ENCODE assay signal across 8 cellular contexts in genomic region chr19:4123615-4124568, GRCh38. TPM values are rescaled to one million over a fixed set of nuclear protein-coding genes. Genes with fewer than 3 reads are reported as not detected.
DNase-seq lines count a peak whose midpoint lies in the region; ATAC-seq and TF ChIP-seq lines count a peak whose summit lies in the region.

Gene MAP2K2, minus strand, starts transcription at chr19:4124122. Its CDS starts 247 bp downstream, at chr19:4123875.

- H3K27ac ChIP-seq in CD4-positive, alpha-beta T cell (ENCODE audit: low read depth, low read length), result peak within 1 kb of the TSS; percentile 53

- H3K4me1 Mint-ChIP-seq in CD4-positive, alpha-beta T cell (ENCODE audit: low read depth), result peaks cover 26% of the 10 kb centered on the region

- no peaks in the 10 kb centered on the region for H3K9me3 ChIP-seq in CD4-positive, alpha-beta T cell (ENCODE audit: control insufficient read depth, low read length)
- H3K9me3 ChIP-seq in endocrine pancreas (ENCODE audit: control insufficient read depth, low read length), result no peaks in the 10 kb centered on the region

- H3K27ac Mint-ChIP-seq in CD4-positive, alpha-beta T cell, result peak within 1 kb of the TSS; percentile 89

- H3K4me1 ChIP-seq in endocrine pancreas (ENCODE audit: control insufficient read depth, insufficient read depth, low read length), result no peaks in the 10 kb centered on the region

- no peaks in the 10 kb centered on the region for H3K36me3 ChIP-seq in endocrine pancreas (ENCODE audit: control insufficient read depth, insufficient read depth, low read length)

- H3K27me3 ChIP-seq in CD4-positive, alpha-beta T cell (ENCODE audit: control insufficient read depth, insufficient read depth, low read length), result no peaks in the 10 kb centered on the region
- no peaks in the 10 kb centered on the region for H3K27me3 ChIP-seq in endocrine pancreas (ENCODE audit: control insufficient read depth, insufficient read depth, low read length)

- no peaks in the 10 kb centered on the region for H3K9me3 Mint-ChIP-seq in CD4-positive, alpha-beta T cell

- peak within 1 kb of the TSS; percentile 93 for H3K4me3 Mint-ChIP-seq in CD4-positive, alpha-beta T cell

- POLR2A ChIA-PET in CD4-positive, alpha-beta T cell (lab: Charles Lee), result interaction anchor here (1.0 kb wide), 1 partner anchor 57 kb away, joined by 3 read pairs; the partner anchor contains the start of gene ZBTB7A

- H3K27me3 Mint-ChIP-seq in CD4-positive, alpha-beta T cell, result no peaks in the 10 kb centered on the region

- peak; percentile 92 to 98 (median 96) for DNase-seq in CD4-positive, alpha-beta T cell
- DNase-seq in HUDEP-2 (lab: John Stamatoyannopoulos, UW; ENCODE audit: unreplicated experiment in 76 of 76), result peak in 75 of 76 experiments; percentile 65 to 99 (median 95)
- DNase-seq in NOMO-1 treated with dmso at 0.1 percent for 144 hours (lab: John Stamatoyannopoulos, UW; ENCODE audit: unreplicated experiment), result peak; percentile 89
- DNase-seq in activated CD8-positive, alpha-beta memory T cell treated with anti-CD3 and anti-CD28 coated beads, Interleukin-2, amount 50 U/mL, for 1 hour (ENCODE audit: extremely low read depth), result peak; percentile 88
- peak; percentile 99 for DNase-seq in mesenteric fat pad (ENCODE audit: low spot score)
- DNase-seq in stimulated activated CD8-positive, alpha-beta memory T cell treated with anti-CD3 and anti-CD28 coated beads, Interleukin-15, amount 100 ng/mL, for 1 hour (ENCODE audit: low read depth), result peak; percentile 91

- H3K36me3 Mint-ChIP-seq in CD4-positive, alpha-beta T cell (ENCODE audit: low read depth), result peaks cover 8% of the 10 kb centered on the region

- CTCF ChIA-PET in CD4-positive, alpha-beta T cell (lab: Charles Lee), result interaction anchor here (0.6 to 2.3 kb wide), 2 partner anchors 17 to 135 kb away, joined by 3 to 7 read pairs; no protein-coding TSS in a partner anchor

- H3K9ac ChIP-seq in endocrine pancreas (ENCODE audit: control insufficient read depth, insufficient read depth, low read length), result peak within 1 kb of the TSS; percentile 96

- H3K4me3 ChIP-seq in endocrine pancreas (ENCODE audit: control insufficient read depth, insufficient read depth, low read length), result peak within 1 kb of the TSS; percentile 49

- TF ChIP-seq CTCF in CD4-positive, alpha-beta T cell (IDR thresholded peaks at IDR 0.05), result no peak

- intact Hi-C loops in CD4-positive, alpha-beta T cell (cut with DNase I, micrococcal nuclease), result loop anchor here in 1 of 2 experiments (2.0 to 5.0 kb wide), 5 partner anchors 37 to 137 kb away; partner anchors contain the start of genes ANKRD24, EEF2, PIAS4 and SIRT6

- peak; percentile 97 for ATAC-seq in CD4-positive, alpha-beta T cell (ENCODE audit: poor library complexity)
- peak; percentile 80 for ATAC-seq in GM19463 (IDR thresholded peaks at IDR 0.05; ENCODE audit: unreplicated experiment)

RNA-seq across cellular contexts. Expression of gene MAP2K2, which starts in this region (rescaled TPM):
- total RNA-seq in CD4-positive, alpha-beta T cell, result 10 to 100 TPM; 72.7 to 77.6 TPM
- 110 TPM for total RNA-seq in mesenteric fat pad

Comparison
In these comparisons a context has a peak if more than half of its experiments do, and no peak if none do; other contexts are left out.
1. Peak in every context shown above with its lines: DNase-seq, ATAC-seq, H3K4me3 ChIP-seq and H3K27ac ChIP-seq.